Comparison of ENCODE assay signal across 28 cellular contexts in the genomic region with DNA sequence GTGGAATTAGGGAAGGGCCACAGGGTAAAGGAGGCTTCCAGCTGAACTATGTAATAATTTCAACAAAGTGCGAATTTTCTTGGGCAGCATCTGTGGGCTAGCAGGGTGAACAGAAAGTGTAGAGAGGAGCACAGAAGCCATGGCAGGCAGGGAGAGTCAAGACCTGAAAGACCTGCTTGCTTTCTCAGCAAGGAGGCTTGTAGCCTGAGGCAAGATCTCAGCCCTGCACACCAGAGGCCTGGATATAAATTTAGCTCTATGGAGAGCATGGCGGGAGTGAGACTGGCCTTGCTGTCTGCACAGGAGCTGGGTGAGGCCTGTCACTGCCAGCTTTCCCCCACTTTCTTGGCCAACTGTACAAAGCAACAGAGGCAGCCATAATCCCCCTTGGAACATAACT. TPM values are rescaled to one million over a fixed set of nuclear protein-coding genes. Genes with fewer than 3 reads are reported as not detected.
DNase-seq lines count a peak whose midpoint lies in the region; ATAC-seq and TF ChIP-seq lines count a peak whose summit lies in the region.
"Had no signal": no experiment of that assay in that cellular context is flagged by ENCODE, and none has a peak within 500 bp of the region (broad histone marks: within the 10 kb centered on the region; RNA-seq: fewer than 3 reads in every experiment).

No MANE protein-coding gene starts in this region.

- H3K9me3 Mint-ChIP-seq in neural progenitor cell = peaks cover 50% of the 10 kb centered on the region

- DNase-seq in NCI-H69 (lab: John Stamatoyannopoulos, UW) (peak; percentile 52), epithelial cell of esophagus (ENCODE audit: low read depth) (peak; percentile 80), neural progenitor cell (ENCODE audit: low spot score) (no peak), MV-4-11 (lab: John Stamatoyannopoulos, UW) (no peak)
- DNase-seq: Calu3; CD8-positive, alpha-beta memory T cell; DMS153; DND-41; GOT3; HFFc6; NCI-H1105; NCI-H1436 treated with DMSO at 0.1 percent for 48 hours; NCI-H1930; NCI-H2107; NCI-H524; NCI-H774; Right ventricle myocardium superior; RPMI8226 had no signal

- no peak for ATAC-seq in GM18520 (IDR thresholded peaks at IDR 0.05; ENCODE audit: unreplicated experiment)
- ATAC-seq in GM18873 (IDR thresholded peaks at IDR 0.05; ENCODE audit: low FRiP score, unreplicated experiment) = no peak
- ATAC-seq in HG03520 (IDR thresholded peaks at IDR 0.05; ENCODE audit: unreplicated experiment) = no peak

- H3K4me2 ChIP-seq in neural progenitor cell = no peak overlapping the region

- no peaks in the 10 kb centered on the region for H3K4me1 ChIP-seq in neural progenitor cell
- H3K4me1 ChIP-seq: HAP-1 had no signal

- H3K4me3 ChIP-seq in epithelial cell of esophagus (ENCODE audit: low read length) (no peak overlapping the region), neural progenitor cell (no peak overlapping the region)
- H3K4me3 ChIP-seq: HAP-1 had no signal

- peaks cover 8% of the 10 kb centered on the region for H3K27me3 Mint-ChIP-seq in neural progenitor cell (ENCODE audit: insufficient read depth, low read depth)

- peak overlapping the region; percentile 39 for H3K27ac Mint-ChIP-seq in neural progenitor cell
- H3K27ac Mint-ChIP-seq: B cell; CD14-positive monocyte; CD8-positive, alpha-beta memory T cell; HFFc6; IgD-negative memory B cell had no signal

- H4K20me1 ChIP-seq in neural progenitor cell (ENCODE audit: low read depth) = no peaks in the 10 kb centered on the region

- H3K36me3 ChIP-seq in neural progenitor cell = no peaks in the 10 kb centered on the region
- H3K36me3 ChIP-seq: HAP-1 had no signal

- H3K27me3 ChIP-seq in neural progenitor cell = no peaks in the 10 kb centered on the region

- H3K79me2 ChIP-seq in neural progenitor cell (ENCODE audit: low read depth) = no peaks in the 10 kb centered on the region

- H3F3A ChIP-seq in neural progenitor cell (ENCODE audit: low read depth) = no peaks in the 10 kb centered on the region

- no peak for TF ChIP-seq CTCF in epithelial cell of esophagus (IDR thresholded peaks at IDR 0.05; ENCODE audit: insufficient read depth, low read depth, low read length, missing control alignments)
- TF ChIP-seq CTCF in neural progenitor cell (IDR thresholded peaks at IDR 0.05) = no peak

- no peak overlapping the region for H2AFZ ChIP-seq in neural progenitor cell (replicated peaks)

- H3K4me1 Mint-ChIP-seq in neural progenitor cell = peaks cover 17% of the 10 kb centered on the region
- H3K4me1 Mint-ChIP-seq: B cell; CD14-positive monocyte; CD8-positive, alpha-beta memory T cell; IgD-negative memory B cell had no signal

- H3K36me3 Mint-ChIP-seq in neural progenitor cell = no peaks in the 10 kb centered on the region

- H3K4me3 Mint-ChIP-seq in neural progenitor cell = no peak overlapping the region
- H3K4me3 Mint-ChIP-seq: B cell; CD14-positive monocyte; CD8-positive, alpha-beta memory T cell; HFFc6; IgD-negative memory B cell had no signal

- no peaks in the 10 kb centered on the region for H3K9me3 ChIP-seq in neural progenitor cell (ENCODE audit: low read depth)

- no peak overlapping the region for H3K27ac ChIP-seq in neural progenitor cell
- H3K27ac ChIP-seq: HL-60 had no signal

- H3K9ac ChIP-seq in neural progenitor cell = no peak overlapping the region

RNA-seq across cellular contexts. Expression of gene SH3TC2, which starts 32.1 kb away (rescaled TPM):
- total RNA-seq in neural progenitor cell (ENCODE audit: low replicate concordance) = 0.12 and 0.69 TPM in 2 replicates
- total RNA-seq: B cell; CD8-positive, alpha-beta memory T cell; T-helper 1 cell treated with Interleukin-12 subunit alpha and Interleukin-12 subunit beta and Interleukin-4 antibody, amounts not matched to agents 30 ng/mL and 1 ng/mL, for 36 hours had no signal

RNA-seq across cellular contexts. Expression of gene ABLIM3, which starts 46.3 kb away (rescaled TPM):
- not detected in 2 replicates for total RNA-seq in neural progenitor cell (ENCODE audit: low replicate concordance)
- total RNA-seq: A673; B cell; T-helper 1 cell treated with Interleukin-12 subunit alpha and Interleukin-12 subunit beta and Interleukin-4 antibody, amounts not matched to agents 30 ng/mL and 1 ng/mL, for 36 hours had no signal

Comparison
In these comparisons a context has a peak if more than half of its experiments do, and no peak if none do; other contexts are left out.
1. DNase-seq: peak in NCI-H69 (single experiment) and epithelial cell of esophagus (single experiment); none in neural progenitor cell (single experiment) and MV-4-11 (single experiment).